13 cellular contexts compared by ENCODE assay signal in the genomic region with DNA sequence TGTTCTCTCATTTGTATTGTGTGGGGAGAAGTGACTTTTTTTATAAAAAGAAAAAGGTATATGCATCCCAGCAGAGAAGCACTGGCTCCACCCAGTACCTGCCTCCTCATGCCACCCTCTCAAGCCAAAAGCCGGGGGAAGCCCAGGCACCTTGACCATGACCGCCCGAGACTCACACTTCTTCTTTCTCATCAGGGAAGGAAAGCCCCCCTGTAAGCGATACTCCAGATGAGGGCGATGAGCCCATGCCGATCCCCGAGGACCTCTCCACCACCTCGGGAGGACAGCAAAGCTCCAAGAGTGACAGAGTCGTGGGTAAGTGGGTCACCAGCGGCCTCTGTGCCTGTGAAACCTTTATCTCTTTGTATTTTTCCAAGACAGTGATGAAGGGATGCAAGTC. TPM values are rescaled to one million over a fixed set of nuclear protein-coding genes. Genes with fewer than 3 reads are reported as not detected.
DNase-seq lines count a peak whose midpoint lies in the region; ATAC-seq lines count a peak whose summit lies in the region.
"Had no signal": no experiment of that assay in that cellular context is flagged by ENCODE, and none has a peak within 500 bp of the region (broad histone marks: within the 10 kb centered on the region; RNA-seq: fewer than 3 reads in every experiment).

No MANE protein-coding gene starts in this region.

- peaks cover 88% of the 10 kb centered on the region for H3K36me3 Mint-ChIP-seq in T-helper 2 cell treated with Interferon-gamma antibody and Interleukin-4, amounts not matched to agents 5 μg/mL and 100 μg/mL, for 36 hours (ENCODE audit: low read depth)
- H3K36me3 Mint-ChIP-seq in naive B cell: peaks cover 34 to 36% of the 10 kb centered on the region in 2 donors

- no peaks in the 10 kb centered on the region for H3K27me3 Mint-ChIP-seq in T-helper 2 cell treated with Interferon-gamma antibody and Interleukin-4, amounts not matched to agents 5 μg/mL and 100 μg/mL, for 36 hours (ENCODE audit: low read depth)
- H3K27me3 Mint-ChIP-seq in naive B cell: no peaks in the 10 kb centered on the region

- peak overlapping the region; percentile 38 for H3K4me3 Mint-ChIP-seq in T-helper 2 cell treated with Interferon-gamma antibody and Interleukin-4, amounts not matched to agents 5 μg/mL and 100 μg/mL, for 36 hours
- peak overlapping the region in 4 of 8 donors; percentile 23 to 78 (median 60) for H3K4me3 Mint-ChIP-seq in naive B cell

- no peaks in the 10 kb centered on the region for H3K9me3 Mint-ChIP-seq in T-helper 2 cell treated with Interferon-gamma antibody and Interleukin-4, amounts not matched to agents 5 μg/mL and 100 μg/mL, for 36 hours
- no peaks in the 10 kb centered on the region for H3K9me3 Mint-ChIP-seq in naive B cell

- H3K27ac Mint-ChIP-seq in T-helper 2 cell treated with Interferon-gamma antibody and Interleukin-4, amounts not matched to agents 5 μg/mL and 100 μg/mL, for 36 hours: no peak overlapping the region
- H3K27ac Mint-ChIP-seq in naive B cell: peak overlapping the region in 2 of 6 donors; percentile 80 to 94

- peaks cover 74% of the 10 kb centered on the region for H3K4me1 Mint-ChIP-seq in T-helper 2 cell treated with Interferon-gamma antibody and Interleukin-4, amounts not matched to agents 5 μg/mL and 100 μg/mL, for 36 hours (ENCODE audit: low read depth)
- H3K4me1 Mint-ChIP-seq in naive B cell: peaks cover 53 to 70% (median 57%) of the 10 kb centered on the region in 3 donors

- peak; percentile 29 for ATAC-seq in GM21528 (IDR thresholded peaks at IDR 0.05; ENCODE audit: low FRiP score, unreplicated experiment)
- ATAC-seq in HG03439 (IDR thresholded peaks at IDR 0.05; ENCODE audit: unreplicated experiment): peak; percentile 44
- ATAC-seq in naive B cell (ENCODE audit: low read depth in 2 of 2): peak; percentile 44 to 50
- no peak for ATAC-seq in esophagus mucosa

- no peak for DNase-seq in T-helper 2 cell treated with Interferon-gamma antibody and Interleukin-4, amounts not matched to agents 5 μg/mL and 100 μg/mL, for 36 hours (ENCODE audit: low spot score)
- DNase-seq in T-helper 2 cell (no peak), naive B cell (no peak), SHP77 (lab: John Stamatoyannopoulos, UW) (no peak), NCI-H1436 treated with DMSO at 0.1 percent for 48 hours (lab: John Stamatoyannopoulos, UW) (no peak)
- DNase-seq: central memory CD4-positive, alpha-beta T cell; DMS53; NCI-H2029; PC-9; small intestine had no signal

RNA-seq across cellular contexts. Expression of gene IKZF1, which starts 22.9 kb away (rescaled TPM):
- polyA plus RNA-seq in naive B cell (ENCODE audit: low read depth in 6 of 6): 100 to 1,000 TPM; 127 to 347 (median 205) TPM
- 2.1 TPM for total RNA-seq in esophagus mucosa
- total RNA-seq: PC-9 had no signal
